In genomic region chr2:173750332-173750731, GRCh38 we compare ENCODE assay signal across 13 cellular contexts.
DNase-seq lines count a peak whose midpoint lies in the region; ATAC-seq, FAIRE-seq and TF ChIP-seq lines count a peak whose summit lies in the region.
"Had no signal": no experiment of that assay in that cellular context is flagged by ENCODE, and none has a peak within 500 bp of the region (broad histone marks: within the 10 kb centered on the region; RNA-seq: fewer than 3 reads in every experiment).

No MANE protein-coding gene starts in this region.

- DNase-seq in ecto neural progenitor cell (ENCODE audit: low spot score) (peak; percentile 68), HepG2 (ENCODE audit: low spot score) (no peak), caudate nucleus (lab: John Stamatoyannopoulos, UW) (no peak), left lobe of liver (ENCODE audit: low spot score) (no peak)
- DNase-seq in activated CD4-positive, alpha-beta T cell treated with anti-CD3 and anti-CD28 coated beads, Interleukin-2, amount 50 U/mL, for 4 hours = no peak
- DNase-seq: body of pancreas, Caco-2, spleen had no signal

- H3K27me3 ChIP-seq in ACC112 (ENCODE audit: insufficient read depth, low read length) = no peaks in the 10 kb centered on the region
- no peaks in the 10 kb centered on the region for H3K27me3 ChIP-seq in HUES48 (ENCODE audit: control insufficient read depth, insufficient read depth, low read length)
- peaks cover 0 to 19% of the 10 kb centered on the region in 2 experiments; a peak in 2 of 5 replicates for H3K27me3 ChIP-seq in HepG2 (ENCODE audit: control insufficient read depth in 1 of 2, insufficient read depth in 2 of 2, low read length in 2 of 2)
- H3K27me3 ChIP-seq: body of pancreas had no signal

- POLR2A ChIA-PET in HepG2 (lab: Yijun Ruan, JAX) = no interaction called here

- BruUV-seq in HepG2 (replicated peaks; lab: Mats Ljungman, UMichigan) = no TSS peak

- H3K27ac ChIP-seq in ACC112 (ENCODE audit: low read depth, low read length) (no peak overlapping the region), HUES48 (ENCODE audit: low read depth, low read length) (peak overlapping the region; percentile 75), HepG2 (ENCODE audit: extremely low read length, insufficient read depth, low read length) (no peak overlapping the region), caudate nucleus (ENCODE audit: low read depth, low read length) (no peak overlapping the region)
- H3K27ac ChIP-seq: body of pancreas, KMS-11, spleen had no signal

- FAIRE-seq in HepG2 (lab: Jason Lieb, UNC) = no peak
- FAIRE-seq: keratinocyte had no signal

- H3K9me3 ChIP-seq in HUES48 (ENCODE audit: control insufficient read depth, insufficient read depth, low read length) (no peaks in the 10 kb centered on the region), HepG2 (ENCODE audit: low read length) (no peaks in the 10 kb centered on the region)
- H3K9me3 ChIP-seq: body of pancreas, Caco-2, spleen had no signal

- H3K4me1 ChIP-seq in ACC112 (ENCODE audit: control insufficient read depth, insufficient read depth, low read length, unreplicated experiment) (no peaks in the 10 kb centered on the region), HUES48 (ENCODE audit: control insufficient read depth, insufficient read depth, low read length) (peaks cover 52% of the 10 kb centered on the region), HepG2 (ENCODE audit: insufficient read depth, low read length) (peaks cover 8% of the 10 kb centered on the region; the same call in 1 of the 2 replicates)
- H3K4me1 ChIP-seq: body of pancreas, Caco-2, spleen had no signal

- TF ChIP-seq RAD21 in HepG2 (CRISPR knock-in tag; IDR thresholded peaks at IDR 0.05) = no peak

- peak overlapping the region; percentile 75 for H2AFZ ChIP-seq in ACC112 (ENCODE audit: low read length, unreplicated experiment)
- no peak overlapping the region for H2AFZ ChIP-seq in HepG2 (ENCODE audit: low read length)

- CTCF ChIA-PET in HepG2 (lab: Yijun Ruan, JAX; ENCODE audit: low intra/inter-chr PET ratio, low total read pairs) = interaction anchor here (1.6 kb wide), 1 partner anchor 348 kb away, joined by 8 read pairs; no protein-coding TSS in a partner anchor

- no peaks in the 10 kb centered on the region for H3K79me2 ChIP-seq in ACC112 (ENCODE audit: control insufficient read depth, insufficient read depth, low read length, unreplicated experiment)
- no peaks in the 10 kb centered on the region for H3K79me2 ChIP-seq in HepG2 (ENCODE audit: insufficient read depth, low read length)

- TF ChIP-seq POLR2A in HepG2 (IDR thresholded peaks at IDR 0.05; ENCODE audit: insufficient read depth in 1 of 2, low read depth in 2 of 2, low read length in 2 of 2) = no peak

- ATAC-seq in HepG2 (peak; percentile 25; the same call in 1 of the 3 replicates), HG02588 (IDR thresholded peaks at IDR 0.05; ENCODE audit: unreplicated experiment) (no peak), left lobe of liver (no peak)
- ATAC-seq: body of pancreas had no signal

- H3K4me3 ChIP-seq in ACC112 (ENCODE audit: low read depth, low read length) (no peak overlapping the region), HUES48 (ENCODE audit: low read depth, low read length) (no peak overlapping the region), HepG2 (replicated peaks in 1 of 3; ENCODE audit: insufficient read depth in 1 of 3, low read depth in 2 of 3, low read length in 3 of 3) (no peak overlapping the region)
- H3K4me3 ChIP-seq: body of pancreas, spleen had no signal

- WGBS in HepG2 (ENCODE audit: low lambda C conversion rate) = 53% methylated on average over 7 of the region's 7 CpGs

- in situ Hi-C loops in HepG2 (cut with HindIII; ENCODE audit: extremely low pct_ligation_motif_present, low pct_unique_long_range_greater_than_20kb) = no loop called here

- H3K36me3 ChIP-seq in ACC112 (ENCODE audit: insufficient read depth, low read length) (no peaks in the 10 kb centered on the region), HUES48 (ENCODE audit: control insufficient read depth, insufficient read depth, low read length) (no peaks in the 10 kb centered on the region), HepG2 (replicated peaks in 1 of 2; ENCODE audit: control insufficient read depth in 1 of 2, insufficient read depth in 2 of 2, low read length in 2 of 2) (no peaks in the 10 kb centered on the region)
- H3K36me3 ChIP-seq: spleen had no signal

- TF ChIP-seq EP300 in HepG2 (IDR thresholded peaks at IDR 0.05; ENCODE audit: low read depth in 2 of 2, low read length in 2 of 2) = no peak
- no peak for TF ChIP-seq EP300 in HepG2 (CRISPR knock-in tag; IDR thresholded peaks at IDR 0.05; ENCODE audit: borderline replicate concordance)

- TF ChIP-seq CTCF in HepG2 (CRISPR knock-in tag; IDR thresholded peaks at IDR 0.05) = no peak

- intact Hi-C loops in HepG2 (cut with micrococcal nuclease; ENCODE audit: unreplicated experiment) = no loop called here

- no peak overlapping the region for H3K4me2 ChIP-seq in HepG2 (ENCODE audit: low read depth, low read length)
- H3K4me2 ChIP-seq: KMS-11 had no signal

- H3K9ac ChIP-seq in HUES48 (ENCODE audit: low read depth, low read length) (no peak overlapping the region), HepG2 (ENCODE audit: insufficient read depth, low read depth, low read length) (no peak overlapping the region)
- H3K9ac ChIP-seq: KMS-11 had no signal

- no peaks in the 10 kb centered on the region for H4K20me1 ChIP-seq in HepG2 (ENCODE audit: insufficient read depth, low read length)

TF ChIP-seq in HepG2, 621 proteins besides CTCF, POLR2A, EP300 and RAD21:
- TF ChIP-seq ZNF782 (CRISPR knock-in tag; IDR thresholded peaks at IDR 0.05; ENCODE audit: borderline replicate concordance) = no peak
TF ChIP-seq in HepG2: peak in this region for 0.
